In genomic region chr1:198763298-198763714, GRCh38 we compare ENCODE assay signal across 15 cellular contexts.
DNase-seq lines count a peak whose midpoint lies in the region; ATAC-seq, FAIRE-seq and TF ChIP-seq lines count a peak whose summit lies in the region.
"Had no signal": no experiment of that assay in that cellular context is flagged by ENCODE, and none has a peak within 500 bp of the region (broad histone marks: within the 10 kb centered on the region; RNA-seq: fewer than 3 reads in every experiment).

No MANE protein-coding gene starts in this region.

- peak; percentile 69 for FAIRE-seq in D721Med (lab: Jason Lieb, UNC)

- ATAC-seq in activated B cell treated with CpG ODN at 0.5 μM for 24 hours (ENCODE audit: low read depth) = no peak
- peak; percentile 90 for ATAC-seq in left colon
- ATAC-seq in GM21528 (IDR thresholded peaks at IDR 0.05; ENCODE audit: low FRiP score, unreplicated experiment) = no peak
- no peak for ATAC-seq in sciatic nerve
- ATAC-seq: upper lobe of right lung had no signal

- no peaks in the 10 kb centered on the region for H3K9me3 Mint-ChIP-seq in activated B cell treated with CpG ODN at 0.5 μM for 24 hours
- H3K9me3 Mint-ChIP-seq: CD4-positive, alpha-beta T cell had no signal

- CTCF ChIA-PET in activated B cell treated with CpG ODN at 0.5 μM for 24 hours (lab: Charles Lee) = no interaction called here

- intact Hi-C loops in activated B cell treated with CpG ODN at 0.5 μM for 24 hours (cut with micrococcal nuclease) = no loop called here
- intact Hi-C loops in left colon (cut with DNase I, micrococcal nuclease) = no loop called here
- intact Hi-C loops in sciatic nerve (cut with DNase I) = loop anchor here (10.0 kb wide), 1 partner anchor 921 kb away; no protein-coding TSS in a partner anchor

- in situ Hi-C loops in KBM-7 (cut with MboI; ENCODE audit: low pct_unique_long_range_greater_than_20kb, low sequenced_read_pairs) (loop anchor here (25.0 kb wide), 2 partner anchors 699 to 774 kb away; no protein-coding TSS in a partner anchor), GM13977 (cut with MboI; ENCODE audit: low pct_unique_long_range_greater_than_20kb, low sequenced_read_pairs, unreplicated experiment) (loop anchor here (25.0 kb wide), 2 partner anchors 474 to 699 kb away; no protein-coding TSS in a partner anchor)

- H3K36me3 Mint-ChIP-seq in activated B cell treated with CpG ODN at 0.5 μM for 24 hours (ENCODE audit: low read depth) = no peaks in the 10 kb centered on the region

- no peak overlapping the region for H3K4me3 Mint-ChIP-seq in activated B cell treated with CpG ODN at 0.5 μM for 24 hours
- H3K4me3 Mint-ChIP-seq: CD4-positive, alpha-beta T cell had no signal

- peak overlapping the region; percentile 7 for H3K27ac Mint-ChIP-seq in activated B cell treated with CpG ODN at 0.5 μM for 24 hours
- H3K27ac Mint-ChIP-seq: CD4-positive, alpha-beta T cell had no signal

- no peaks in the 10 kb centered on the region for H3K27me3 Mint-ChIP-seq in activated B cell treated with CpG ODN at 0.5 μM for 24 hours
- H3K27me3 Mint-ChIP-seq: CD4-positive, alpha-beta T cell had no signal

- POLR2A ChIA-PET in activated B cell treated with CpG ODN at 0.5 μM for 24 hours (lab: Charles Lee) = no interaction called here

- peaks cover 42% of the 10 kb centered on the region for H3K4me1 Mint-ChIP-seq in activated B cell treated with CpG ODN at 0.5 μM for 24 hours

- no peak for TF ChIP-seq CTCF in D721Med (IDR thresholded peaks at IDR 0.05; ENCODE audit: insufficient read depth, missing control alignments)
- TF ChIP-seq CTCF in activated B cell treated with CpG ODN at 0.5 μM for 24 hours (IDR thresholded peaks at IDR 0.05) = no peak
- TF ChIP-seq CTCF in GM13977 (IDR thresholded peaks at IDR 0.05; ENCODE audit: extremely low read depth, insufficient read depth, missing control alignments) = no peak

- DNase-seq in D721Med (ENCODE audit: insufficient read length, low spot score) (no peak), KBM-7 (peak; percentile 32), activated B cell treated with CpG ODN at 0.5 μM for 24 hours (no peak), left colon (no peak), HK-2 (ENCODE audit: unreplicated experiment) (no peak), GM13977 (ENCODE audit: low spot score) (no peak), sciatic nerve (ENCODE audit: low spot score) (no peak)
- DNase-seq: activated CD8-positive, alpha-beta memory T cell treated with anti-CD3 and anti-CD28 coated beads for 24 hours; adrenal gland; CD4-positive, alpha-beta T cell; effector memory CD4-positive, alpha-beta T cell; NCI-H1048; T-helper 1 cell; upper lobe of right lung had no signal
